Comparison of ENCODE assay signal across 6 cellular contexts in the genomic region with DNA sequence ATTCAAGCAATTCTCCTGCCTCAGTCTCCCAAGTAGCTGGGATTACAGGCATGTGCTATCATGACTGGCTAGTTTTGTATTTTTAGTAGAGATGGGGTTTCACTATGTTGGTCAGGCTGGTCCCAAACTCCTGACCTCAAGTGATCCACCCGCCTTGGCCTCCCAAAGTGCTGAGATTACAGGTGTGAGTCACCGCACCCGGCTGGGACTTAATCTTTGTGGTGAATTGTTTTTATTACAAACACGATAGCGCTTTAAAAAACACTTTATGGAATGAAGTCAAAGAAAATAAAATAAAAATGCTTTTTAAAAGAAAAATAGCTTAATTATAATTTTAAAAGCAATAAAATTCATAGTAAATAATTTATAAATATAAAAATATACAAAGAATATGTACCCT.
DNase-seq lines count a peak whose midpoint lies in the region; FAIRE-seq and TF ChIP-seq lines count a peak whose summit lies in the region.
"Not testable (repeated sequence)": the region's sequence is repeated elsewhere in the genome, so short reads cannot be mapped to it uniquely, and the experiment has no call there.

No MANE protein-coding gene starts in this region.

- not testable (repeated sequence) for H3K4me1 ChIP-seq in astrocyte (ENCODE audit: insufficient read depth, low read length)

- TF ChIP-seq CTCF in astrocyte (IDR thresholded peaks at IDR 0.05; ENCODE audit: insufficient read depth, low read depth, low read length); brain microvascular endothelial cell (IDR thresholded peaks at IDR 0.05; ENCODE audit: low read depth, low read length, missing control alignments); fibroblast of pulmonary artery (IDR thresholded peaks at IDR 0.05; ENCODE audit: low read length, missing control alignments): not testable (repeated sequence)

- not testable (repeated sequence) for H3K4me1 Mint-ChIP-seq in astrocyte (ENCODE audit: low read depth, unreplicated experiment)

- not testable (repeated sequence) for H3K4me3 Mint-ChIP-seq in astrocyte (ENCODE audit: unreplicated experiment)

- DNase-seq in MG63 (peak; percentile 49), astrocyte (ENCODE audit: low read depth) (peak; percentile 16), brain microvascular endothelial cell (peak; percentile 86), fibroblast of pulmonary artery (ENCODE audit: low read depth) (peak; percentile 18), iris pigment epithelial cell (ENCODE audit: low read depth) (peak; percentile 79)

- not testable (repeated sequence) for H3K4me3 ChIP-seq in MG63; astrocyte (ENCODE audit: insufficient read depth, low read depth, low read length); brain microvascular endothelial cell (ENCODE audit: low read depth, low read length); fibroblast of pulmonary artery (replicated peaks; ENCODE audit: low read depth, low read length)

- H3K9me3 ChIP-seq in MG63; astrocyte (ENCODE audit: insufficient read depth, low read depth, low read length): not testable (repeated sequence)

- H3K27me3 Mint-ChIP-seq in astrocyte (ENCODE audit: low read depth, unreplicated experiment), result not testable (repeated sequence)

- H3K27ac ChIP-seq in astrocyte (ENCODE audit: low read depth, low read length); brain microvascular endothelial cell: not testable (repeated sequence)

- not testable (repeated sequence) for H2AFZ ChIP-seq in astrocyte (ENCODE audit: low read depth, low read length)

- H3K4me2 ChIP-seq in astrocyte (ENCODE audit: low read length), result not testable (repeated sequence)

- H3K36me3 Mint-ChIP-seq in astrocyte (ENCODE audit: low read depth, unreplicated experiment), result not testable (repeated sequence)

- not testable (repeated sequence) for H3K27me3 ChIP-seq in MG63; astrocyte (ENCODE audit: insufficient read depth, low read length); brain microvascular endothelial cell (replicated peaks)

- not testable (repeated sequence) for H3K36me3 ChIP-seq in MG63; brain microvascular endothelial cell (replicated peaks)
- peaks cover 10% of the 10 kb centered on the region for H3K36me3 ChIP-seq in astrocyte (ENCODE audit: insufficient read depth, low read length)

- FAIRE-seq in G401.6 (lab: Jason Lieb, UNC), result peak; percentile 47
- not testable (repeated sequence) for FAIRE-seq in astrocyte (lab: Jason Lieb, UNC)

- not testable (repeated sequence) for H3K79me2 ChIP-seq in astrocyte (ENCODE audit: insufficient read depth, low read length)

- H3K9me3 Mint-ChIP-seq in astrocyte (ENCODE audit: unreplicated experiment), result not testable (repeated sequence)

- in situ Hi-C loops in brain microvascular endothelial cell (cut with HindIII; ENCODE audit: low pct_ligation_motif_present, low sequenced_read_pairs), result not testable (repeated sequence)

- not testable (repeated sequence) for H3K27ac Mint-ChIP-seq in astrocyte (ENCODE audit: unreplicated experiment)

- not testable (repeated sequence) for H3K9ac ChIP-seq in astrocyte (ENCODE audit: low read length)

- H4K20me1 ChIP-seq in astrocyte (ENCODE audit: insufficient read depth, low read length), result not testable (repeated sequence)

Comparison
In these comparisons a context has a peak if more than half of its experiments do, and no peak if none do; other contexts are left out.
1. DNase-seq: peak in every context shown above with its lines; median percentile 86 in brain microvascular endothelial cell; 79 in iris pigment epithelial cell; 49 in MG63; 18 in fibroblast of pulmonary artery; 16 in astrocyte.